In genomic region chr12:72476301-72476700, GRCh38 we compare ENCODE assay signal across 28 cellular contexts.
"Had no signal": no experiment of that assay in that cellular context is flagged by ENCODE, and none has a peak within 500 bp of the region (broad histone marks: within the 10 kb centered on the region; RNA-seq: fewer than 3 reads in every experiment).

No MANE protein-coding gene starts in this region.

- H3K4me3 ChIP-seq: neural progenitor cell, ovary, psoas muscle, skin epidermis, smooth muscle cell, spleen, stomach, thoracic aorta, thyroid gland, tibial nerve, upper lobe of left lung, vagina had no signal

- H3K27ac ChIP-seq: neural progenitor cell, ovary, parathyroid adenoma, psoas muscle, skin epidermis, spleen, stomach, thoracic aorta, thyroid gland, tibial nerve, upper lobe of left lung, vagina had no signal

- FAIRE-seq: urothelium cell line had no signal

- DNase-seq: naive thymus-derived CD4-positive, alpha-beta T cell; natural killer cell; occipital lobe; ovary; posterior cingulate gyrus; psoas muscle; right cardiac atrium; spleen; stimulated activated CD4-positive, alpha-beta T cell treated with anti-CD3 and anti-CD28 coated beads, Interleukin-12 subunit alpha, Interleukin-12 subunit beta, amount 100 ng/mL, for 4 hours; stimulated activated CD4-positive, alpha-beta T cell treated with anti-CD3 and anti-CD28 coated beads, Interleukin-1b, Interleukin-23, amount 100 ng/mL, for 48 hours; stimulated activated CD4-positive, alpha-beta T cell treated with anti-CD3 and anti-CD28 coated beads, Interleukin-4, amount 100 ng/mL, for 1 hour; stimulated activated CD4-positive, alpha-beta T cell treated with anti-CD3 and anti-CD28 coated beads, Interleukin-4, amount 100 ng/mL, for 4 hours; stimulated activated CD8-positive, alpha-beta memory T cell treated with anti-CD3 and anti-CD28 coated beads, Interleukin-4, amount 100 ng/mL, for 48 hours; stimulated activated naive CD4-positive, alpha-beta T cell treated with Interleukin-2 at 50 U/mL for 16 hours; stomach; thyroid gland; trophoblast cell; upper lobe of left lung had no signal

- H3K4me1 ChIP-seq: parathyroid adenoma, psoas muscle, spleen, stomach, thyroid gland, tibial nerve, upper lobe of left lung, vagina had no signal

- H3K4me2 ChIP-seq: neural progenitor cell, smooth muscle cell had no signal

- H3K9me3 ChIP-seq: ovary, psoas muscle, spleen, stomach, thoracic aorta, thyroid gland, tibial nerve, upper lobe of left lung, vagina had no signal

- ATAC-seq: naive thymus-derived CD4-positive, alpha-beta T cell; natural killer cell; psoas muscle; right cardiac atrium; sciatic nerve; stimulated activated memory B cell treated with anti-CD40 and anti-IgM and Interleukin-4, amounts not matched to agents 10 μg/mL and 1 μg/mL and 100 μg/mL, for 72 hours had no signal
